12 cellular contexts compared by ENCODE assay signal in the genomic region with DNA sequence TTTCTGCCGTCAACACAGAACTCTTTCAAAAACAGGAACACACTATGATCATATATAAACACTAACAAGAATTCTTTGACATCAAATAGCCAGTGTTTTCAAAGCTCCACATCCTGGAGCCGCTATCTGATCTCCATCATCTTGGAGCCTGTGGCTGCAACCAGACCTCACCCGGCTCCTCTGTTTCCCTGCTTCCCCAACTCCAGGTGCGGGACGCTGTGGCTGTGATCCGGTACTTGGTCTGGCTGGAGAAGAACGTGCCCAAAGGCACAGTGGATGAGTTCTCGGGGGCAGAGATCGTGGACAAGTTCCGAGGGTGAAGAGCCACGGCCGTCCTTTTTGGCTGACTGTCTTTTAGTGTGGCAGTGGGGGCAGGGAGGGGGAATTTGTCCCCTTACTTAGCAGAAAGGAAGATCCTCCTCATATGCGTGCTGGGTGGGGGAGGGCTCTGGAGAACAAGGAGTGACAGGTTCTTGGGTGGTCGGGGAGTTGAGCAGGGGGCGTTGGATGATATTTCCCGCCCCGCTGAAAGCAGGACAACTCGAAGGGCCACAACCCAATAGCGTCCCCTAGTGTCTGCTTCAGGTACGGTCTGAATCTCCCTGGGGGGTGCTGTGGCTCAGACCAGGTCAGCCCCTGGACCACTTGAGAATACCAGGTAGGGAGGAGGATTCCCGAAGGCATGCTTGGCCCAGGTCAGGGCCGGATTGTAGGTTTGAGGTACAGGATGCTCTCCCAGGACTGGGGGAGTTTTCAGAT. TPM values are rescaled to one million over a fixed set of nuclear protein-coding genes. Genes with fewer than 3 reads are reported as not detected.
DNase-seq lines count a peak whose midpoint lies in the region; ATAC-seq and TF ChIP-seq lines count a peak whose summit lies in the region.
"Had no signal": no experiment of that assay in that cellular context is flagged by ENCODE, and none has a peak within 500 bp of the region (broad histone marks: within the 10 kb centered on the region; RNA-seq: fewer than 3 reads in every experiment).

No MANE protein-coding gene starts in this region.

- no peak overlapping the region for H3K4me3 ChIP-seq in KMS-11 (IDR thresholded peaks at IDR 0.05; ENCODE audit: insufficient read depth, low read depth, low read length)
- H3K4me3 ChIP-seq in osteoblast (ENCODE audit: insufficient read depth, low read length), result no peak overlapping the region
- H3K4me3 ChIP-seq in Caco-2 (ENCODE audit: low read depth, low read length), result no peak overlapping the region

- peaks cover 46% of the 10 kb centered on the region for H3K4me1 Mint-ChIP-seq in T-helper 2 cell treated with Interferon-gamma antibody and Interleukin-4, amounts not matched to agents 5 μg/mL and 100 μg/mL, for 36 hours (ENCODE audit: low read depth)
- H3K4me1 Mint-ChIP-seq in chondrocyte (ENCODE audit: low read depth) (peaks cover 3% of the 10 kb centered on the region), Caco-2 (ENCODE audit: low read depth, unreplicated experiment) (no peaks in the 10 kb centered on the region)

- H3K27ac Mint-ChIP-seq in T-helper 2 cell treated with Interferon-gamma antibody and Interleukin-4, amounts not matched to agents 5 μg/mL and 100 μg/mL, for 36 hours, result peak overlapping the region; percentile 55
- H3K27ac Mint-ChIP-seq in chondrocyte (ENCODE audit: unreplicated experiment) (no peak overlapping the region), Caco-2 (ENCODE audit: unreplicated experiment) (no peak overlapping the region)

- H3K79me2 ChIP-seq in KMS-11 (ENCODE audit: insufficient read depth, low read depth), result no peaks in the 10 kb centered on the region
- H3K79me2 ChIP-seq in osteoblast (ENCODE audit: insufficient read depth, low read length), result no peaks in the 10 kb centered on the region

- no peak for DNase-seq in T-helper 2 cell treated with Interferon-gamma antibody and Interleukin-4, amounts not matched to agents 5 μg/mL and 100 μg/mL, for 36 hours (ENCODE audit: low spot score)
- DNase-seq in T-helper 2 cell, result no peak
- no peak for DNase-seq in chondrocyte (ENCODE audit: low spot score)
- no peak for DNase-seq in osteoblast (ENCODE audit: insufficient read length, low spot score, missing footprints)
- no peak for DNase-seq in Caco-2
- DNase-seq: KG1 had no signal

- H3K9me3 Mint-ChIP-seq in T-helper 2 cell treated with Interferon-gamma antibody and Interleukin-4, amounts not matched to agents 5 μg/mL and 100 μg/mL, for 36 hours, result no peaks in the 10 kb centered on the region
- no peaks in the 10 kb centered on the region for H3K9me3 Mint-ChIP-seq in chondrocyte (ENCODE audit: low read depth)
- no peaks in the 10 kb centered on the region for H3K9me3 Mint-ChIP-seq in Caco-2 (ENCODE audit: unreplicated experiment)

- peaks cover 6% of the 10 kb centered on the region for H3K4me1 ChIP-seq in KMS-11 (ENCODE audit: low read depth, poor library complexity, severe bottlenecking)
- peaks cover 14% of the 10 kb centered on the region for H3K4me1 ChIP-seq in osteoblast (ENCODE audit: insufficient read depth, low read length)
- H3K4me1 ChIP-seq in Caco-2, result no peaks in the 10 kb centered on the region

- no peak overlapping the region for H3K27ac ChIP-seq in KMS-11
- H3K27ac ChIP-seq in osteoblast (ENCODE audit: low read depth, low read length), result no peak overlapping the region

- H3K27me3 Mint-ChIP-seq in T-helper 2 cell treated with Interferon-gamma antibody and Interleukin-4, amounts not matched to agents 5 μg/mL and 100 μg/mL, for 36 hours (ENCODE audit: low read depth), result no peaks in the 10 kb centered on the region
- H3K27me3 Mint-ChIP-seq in chondrocyte (ENCODE audit: low read depth) (peaks cover 2% of the 10 kb centered on the region), Caco-2 (ENCODE audit: insufficient read depth, unreplicated experiment) (no peaks in the 10 kb centered on the region)

- no peak overlapping the region for H3K9ac ChIP-seq in KMS-11

- no peak overlapping the region for H3K4me3 Mint-ChIP-seq in T-helper 2 cell treated with Interferon-gamma antibody and Interleukin-4, amounts not matched to agents 5 μg/mL and 100 μg/mL, for 36 hours
- H3K4me3 Mint-ChIP-seq in chondrocyte (ENCODE audit: unreplicated experiment), result no peak overlapping the region
- no peak overlapping the region for H3K4me3 Mint-ChIP-seq in Caco-2 (ENCODE audit: unreplicated experiment)

- no peak for ATAC-seq in GM18505 (IDR thresholded peaks at IDR 0.05; ENCODE audit: unreplicated experiment)
- no peak for ATAC-seq in HG03159 (IDR thresholded peaks at IDR 0.05; ENCODE audit: unreplicated experiment)

- TF ChIP-seq POLR2A in GM18505 (IDR thresholded peaks at IDR 0.05; ENCODE audit: borderline replicate concordance, extremely low read depth, insufficient read depth, insufficient read length), result no peak

- peak; percentile 40 for TF ChIP-seq CTCF in KMS-11 (conservative IDR thresholded peaks at IDR 0.05; ENCODE audit: low read depth, low read length)
- TF ChIP-seq CTCF in chondrocyte (IDR thresholded peaks at IDR 0.05), result peak; percentile 47
- TF ChIP-seq CTCF in osteoblast (IDR thresholded peaks at IDR 0.05; ENCODE audit: extremely low read depth, low read depth, low read length), result peak; percentile 25
- TF ChIP-seq CTCF in Caco-2 (IDR thresholded peaks at IDR 0.05; ENCODE audit: insufficient read depth in 1 of 2, low read depth in 1 of 2, low read length in 1 of 2, severe bottlenecking in 1 of 2, unreplicated experiment in 1 of 2), result peak in 1 of 2 experiments; percentile 17

- peaks cover 2% of the 10 kb centered on the region for H3K36me3 Mint-ChIP-seq in T-helper 2 cell treated with Interferon-gamma antibody and Interleukin-4, amounts not matched to agents 5 μg/mL and 100 μg/mL, for 36 hours (ENCODE audit: low read depth)
- H3K36me3 Mint-ChIP-seq in chondrocyte (ENCODE audit: low read depth), result no peaks in the 10 kb centered on the region
- no peaks in the 10 kb centered on the region for H3K36me3 Mint-ChIP-seq in Caco-2 (ENCODE audit: insufficient read depth, unreplicated experiment)

- H4K20me1 ChIP-seq in KMS-11 (ENCODE audit: insufficient read depth) (no peaks in the 10 kb centered on the region), osteoblast (ENCODE audit: insufficient read depth, low read length) (no peaks in the 10 kb centered on the region)

- H3K27me3 ChIP-seq in KMS-11 (ENCODE audit: insufficient read depth, low read depth), result no peaks in the 10 kb centered on the region
- no peaks in the 10 kb centered on the region for H3K27me3 ChIP-seq in osteoblast (ENCODE audit: insufficient read depth, low read length)
- H3K27me3 ChIP-seq in Caco-2 (replicated peaks; ENCODE audit: control insufficient read depth, insufficient read depth, low read length), result no peaks in the 10 kb centered on the region

- no peak overlapping the region for H3K4me2 ChIP-seq in KMS-11
- H3K4me2 ChIP-seq in osteoblast (ENCODE audit: insufficient read depth, low read length), result no peak overlapping the region

- intact Hi-C loops in Caco-2 (cut with micrococcal nuclease; ENCODE audit: unreplicated experiment), result no loop called here

- H3K36me3 ChIP-seq in KMS-11 (ENCODE audit: insufficient read depth), result no peaks in the 10 kb centered on the region
- H3K36me3 ChIP-seq in osteoblast (ENCODE audit: insufficient read depth, low read length), result no peaks in the 10 kb centered on the region
- no peaks in the 10 kb centered on the region for H3K36me3 ChIP-seq in Caco-2 (ENCODE audit: control insufficient read depth, insufficient read depth, low read length)

- CTCF ChIA-PET in Caco-2 (lab: Charles Lee), result interaction anchor here (1.2 kb wide), 1 partner anchor 153 kb away, joined by 3 read pairs; no protein-coding TSS in a partner anchor

- no peaks in the 10 kb centered on the region for H3K9me3 ChIP-seq in osteoblast (ENCODE audit: low read depth, low read length)
- H3K9me3 ChIP-seq in Caco-2, result no peaks in the 10 kb centered on the region

- no peak overlapping the region for H2AFZ ChIP-seq in KMS-11 (ENCODE audit: low read depth)
- no peak overlapping the region for H2AFZ ChIP-seq in osteoblast (ENCODE audit: low read length)

- POLR2A ChIA-PET in Caco-2 (lab: Charles Lee), result no interaction called here

- no TSS peak for BruUV-seq in Caco-2 (replicated peaks; lab: Mats Ljungman, UMichigan)

RNA-seq across cellular contexts. Expression of gene XPNPEP2, which starts 15.7 kb away (rescaled TPM):
- not detected in 3 replicates for total RNA-seq in chondrocyte
- total RNA-seq in osteoblast, result not detected in 2 replicates
- 0.32 TPM in 2 replicates for total RNA-seq in Caco-2 (2022)
- total RNA-seq: dermis microvascular lymphatic vessel endothelial cell, renal cortical epithelial cell, RPMI7951 had no signal

RNA-seq across cellular contexts. Expression of gene SASH3, which starts 25.3 kb away (rescaled TPM):
- total RNA-seq in chondrocyte (not detected in 3 replicates), osteoblast (not detected in 2 replicates), Caco-2 (2022) (not detected in 2 replicates)
- total RNA-seq: dermis microvascular lymphatic vessel endothelial cell, renal cortical epithelial cell, RPMI7951 had no signal
